ENCODE assay signal across 17 cellular contexts in the genomic region with DNA sequence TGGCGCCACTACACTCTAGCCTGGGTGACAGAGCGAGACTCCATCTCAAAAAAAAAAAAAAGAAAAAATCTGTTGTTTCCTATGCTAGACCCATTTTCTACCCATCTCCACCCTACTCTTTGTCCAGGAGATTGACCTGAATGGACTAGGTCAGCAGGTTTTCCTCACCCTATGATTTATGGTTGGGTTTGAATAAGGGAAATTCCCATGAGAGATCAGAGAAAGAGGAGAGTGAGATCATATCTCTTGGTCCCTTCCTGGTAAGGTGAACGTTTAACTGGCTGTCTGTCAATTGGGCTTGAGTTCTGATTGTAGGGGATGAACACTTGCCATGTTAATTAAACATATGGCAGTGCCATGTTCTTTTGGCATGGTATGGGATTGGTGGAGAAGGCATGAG.
DNase-seq lines count a peak whose midpoint lies in the region; ATAC-seq lines count a peak whose summit lies in the region.
"Had no signal": no experiment of that assay in that cellular context is flagged by ENCODE, and none has a peak within 500 bp of the region (broad histone marks: within the 10 kb centered on the region; RNA-seq: fewer than 3 reads in every experiment).

No MANE protein-coding gene starts in this region.

- H3K4me3 Mint-ChIP-seq in stimulated activated naive CD8-positive, alpha-beta T cell treated with anti-CD3 and anti-CD28 coated beads, Interleukin-15, amount 100 ng/mL, for 72 hours: no peak overlapping the region
- no peak overlapping the region for H3K4me3 Mint-ChIP-seq in activated T-helper 17 cell treated with anti-CD3 and anti-CD28 coated beads, Interleukin-2, amount 50 U/mL, for 72 hours
- no peak overlapping the region for H3K4me3 Mint-ChIP-seq in immature natural killer cell
- H3K4me3 Mint-ChIP-seq: CD14-positive monocyte; CD4-positive, alpha-beta T cell; CD8-positive, alpha-beta memory T cell; HFFc6 had no signal

- H3K36me3 Mint-ChIP-seq in activated T-helper 17 cell treated with anti-CD3 and anti-CD28 coated beads, Interleukin-2, amount 50 U/mL, for 72 hours (ENCODE audit: low read depth): no peaks in the 10 kb centered on the region
- peaks cover 0 to 12% (median 9%) of the 10 kb centered on the region in 3 donors for H3K36me3 Mint-ChIP-seq in immature natural killer cell
- H3K36me3 Mint-ChIP-seq: CD14-positive monocyte had no signal

- H3K27me3 Mint-ChIP-seq in stimulated activated naive CD8-positive, alpha-beta T cell treated with anti-CD3 and anti-CD28 coated beads, Interleukin-15, amount 100 ng/mL, for 72 hours: no peaks in the 10 kb centered on the region
- peaks cover 23% of the 10 kb centered on the region for H3K27me3 Mint-ChIP-seq in activated T-helper 17 cell treated with anti-CD3 and anti-CD28 coated beads, Interleukin-2, amount 50 U/mL, for 72 hours
- peaks cover 0 to 6% (median 4%) of the 10 kb centered on the region in 3 donors for H3K27me3 Mint-ChIP-seq in immature natural killer cell (ENCODE audit: low read depth in 3 of 3)
- H3K27me3 Mint-ChIP-seq: CD4-positive, alpha-beta T cell had no signal

- no peak for DNase-seq in stimulated activated naive CD8-positive, alpha-beta T cell treated with anti-CD3 and anti-CD28 coated beads, Interleukin-15, Interleukin-2, amounts not matched to agents 100 U/mL and 50 U/mL, for 24 hours
- DNase-seq in stimulated activated naive CD8-positive, alpha-beta T cell treated with anti-CD3 and anti-CD28 coated beads, Interleukin-15, amount 100 ng/mL, for 72 hours: no peak
- peak; percentile 16 for DNase-seq in HuH-7 (ENCODE audit: low spot score)
- DNase-seq in caudate nucleus (lab: John Stamatoyannopoulos, UW): no peak
- no peak for DNase-seq in immature natural killer cell
- DNase-seq: CD4-positive, alpha-beta T cell; CD8-positive, alpha-beta memory T cell; DMS 273 treated with DMSO at 0.1 percent for 48 hours; DMS79; EL; GDM1; GOT3; HFFc6 had no signal

- H3K9me3 Mint-ChIP-seq in stimulated activated naive CD8-positive, alpha-beta T cell treated with anti-CD3 and anti-CD28 coated beads, Interleukin-15, amount 100 ng/mL, for 72 hours: peaks cover 17 to 38% of the 10 kb centered on the region in 2 donors
- peaks cover 21% of the 10 kb centered on the region for H3K9me3 Mint-ChIP-seq in activated T-helper 17 cell treated with anti-CD3 and anti-CD28 coated beads, Interleukin-2, amount 50 U/mL, for 72 hours
- H3K9me3 Mint-ChIP-seq in immature natural killer cell: peaks cover 0 to 27% (median 19%) of the 10 kb centered on the region in 6 donors

- ATAC-seq in stimulated activated naive CD8-positive, alpha-beta T cell treated with anti-CD3 and anti-CD28 coated beads, Interleukin-15, Interleukin-2, amounts not matched to agents 100 U/mL and 50 U/mL, for 24 hours: peak; percentile 55
- no peak for ATAC-seq in stimulated activated naive CD8-positive, alpha-beta T cell treated with anti-CD3 and anti-CD28 coated beads, Interleukin-15, amount 100 ng/mL, for 72 hours
- ATAC-seq in activated T-helper 17 cell treated with anti-CD3 and anti-CD28 coated beads, Interleukin-2, amount 50 U/mL, for 72 hours (replicated peaks): peak; percentile 83
- no peak for ATAC-seq in HG02588 (IDR thresholded peaks at IDR 0.05; ENCODE audit: unreplicated experiment)
- ATAC-seq: GM12878 had no signal

- H3K4me1 Mint-ChIP-seq in stimulated activated naive CD8-positive, alpha-beta T cell treated with anti-CD3 and anti-CD28 coated beads, Interleukin-15, amount 100 ng/mL, for 72 hours: peaks cover 10% of the 10 kb centered on the region
- H3K4me1 Mint-ChIP-seq in activated T-helper 17 cell treated with anti-CD3 and anti-CD28 coated beads, Interleukin-2, amount 50 U/mL, for 72 hours: peaks cover 4% of the 10 kb centered on the region
- no peaks in the 10 kb centered on the region for H3K4me1 Mint-ChIP-seq in immature natural killer cell
- H3K4me1 Mint-ChIP-seq: CD14-positive monocyte; CD8-positive, alpha-beta memory T cell had no signal

- peak overlapping the region in 1 of 2 donors; percentile 52 for H3K27ac Mint-ChIP-seq in stimulated activated naive CD8-positive, alpha-beta T cell treated with anti-CD3 and anti-CD28 coated beads, Interleukin-15, amount 100 ng/mL, for 72 hours
- no peak overlapping the region for H3K27ac Mint-ChIP-seq in activated T-helper 17 cell treated with anti-CD3 and anti-CD28 coated beads, Interleukin-2, amount 50 U/mL, for 72 hours
- no peak overlapping the region for H3K27ac Mint-ChIP-seq in immature natural killer cell
- H3K27ac Mint-ChIP-seq: CD4-positive, alpha-beta T cell; CD8-positive, alpha-beta memory T cell; HFFc6 had no signal

- no peak overlapping the region for H3K27ac ChIP-seq in caudate nucleus (ENCODE audit: low read depth, low read length)

Comparison
In these comparisons a context has a peak if more than half of its experiments do, and no peak if none do; other contexts are left out.
1. ATAC-seq: peak in stimulated activated naive CD8-positive, alpha-beta T cell treated with anti-CD3 and anti-CD28 coated beads, Interleukin-15, Interleukin-2, amounts not matched to agents 100 U/mL and 50 U/mL, for 24 hours (single experiment) and activated T-helper 17 cell treated with anti-CD3 and anti-CD28 coated beads, Interleukin-2, amount 50 U/mL, for 72 hours (single experiment); none in stimulated activated naive CD8-positive, alpha-beta T cell treated with anti-CD3 and anti-CD28 coated beads, Interleukin-15, amount 100 ng/mL, for 72 hours (single experiment) and HG02588 (single experiment).